17 cellular contexts compared by ENCODE assay signal in the genomic region with DNA sequence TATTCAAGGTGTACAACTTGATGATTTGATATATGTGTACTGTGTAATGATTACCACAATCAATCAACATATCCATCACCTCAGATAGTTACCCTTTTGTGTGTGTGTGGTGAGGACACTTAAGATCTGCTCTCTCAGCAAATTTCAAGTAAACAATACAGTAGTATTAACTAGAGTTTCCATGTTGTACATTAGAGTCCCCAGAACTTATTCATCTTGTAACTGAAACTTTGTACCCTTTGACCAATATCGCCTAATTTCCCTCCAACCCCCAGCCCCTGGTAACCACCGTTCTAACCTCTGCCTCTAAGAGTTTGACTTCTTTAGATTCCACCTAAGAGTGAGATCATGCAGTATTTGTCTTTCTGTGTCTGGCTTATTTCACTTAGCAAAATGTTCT. TPM values are rescaled to one million over a fixed set of nuclear protein-coding genes. Genes with fewer than 3 reads are reported as not detected.
DNase-seq lines count a peak whose midpoint lies in the region; ATAC-seq and TF ChIP-seq lines count a peak whose summit lies in the region.
"Had no signal": no experiment of that assay in that cellular context is flagged by ENCODE, and none has a peak within 500 bp of the region (broad histone marks: within the 10 kb centered on the region; RNA-seq: fewer than 3 reads in every experiment).

No MANE protein-coding gene starts in this region.

- POLR2A ChIA-PET in IMR-90 (lab: Charles Lee; ENCODE audit: unreplicated experiment): no interaction called here

- H4K91ac ChIP-seq in IMR-90 (ENCODE audit: insufficient read depth, low read depth, low read length): no peak overlapping the region

- no peak overlapping the region for H2BK120ac ChIP-seq in IMR-90 (ENCODE audit: low read depth, low read length)

- ATAC-seq in GM18508 (IDR thresholded peaks at IDR 0.05; ENCODE audit: insufficient read depth, unreplicated experiment): peak; percentile 63
- ATAC-seq in GM19455 (IDR thresholded peaks at IDR 0.05; ENCODE audit: unreplicated experiment): peak; percentile 65
- peak; percentile 44 for ATAC-seq in HG02970 (IDR thresholded peaks at IDR 0.05; ENCODE audit: low FRiP score, unreplicated experiment)
- ATAC-seq in IMR-90 (ENCODE audit: low read depth): no peak
- ATAC-seq in lower lobe of right lung: no peak

- no peak overlapping the region for H3K4me3 ChIP-seq in IMR-90 (ENCODE audit: insufficient read depth, low read depth, low read length)
- H3K4me3 ChIP-seq in lower lobe of right lung: no peak overlapping the region
- H3K4me3 ChIP-seq: cardiac muscle cell, esophagus muscularis mucosa, sigmoid colon had no signal

- H3K27ac ChIP-seq in IMR-90 (ENCODE audit: insufficient read depth, low read length) (no peak overlapping the region), lower lobe of right lung (no peak overlapping the region)
- H3K27ac ChIP-seq: cardiac muscle cell, esophagus muscularis mucosa, sigmoid colon had no signal

- no peak overlapping the region for H4K5ac ChIP-seq in IMR-90 (ENCODE audit: low read depth, low read length)

- no peak overlapping the region for H3K4ac ChIP-seq in IMR-90 (ENCODE audit: low read depth, low read length)

- no peaks in the 10 kb centered on the region for H3K9me1 ChIP-seq in IMR-90 (ENCODE audit: insufficient read depth, low read length)

- no peak overlapping the region for H3K23ac ChIP-seq in IMR-90 (ENCODE audit: low read depth, low read length)

- H4K20me1 ChIP-seq in IMR-90 (ENCODE audit: insufficient read depth, low read length): no peaks in the 10 kb centered on the region

- no peak for TF ChIP-seq POLR2A in IMR-90 (IDR thresholded peaks at IDR 0.05; ENCODE audit: low read depth, low read length)

- CTCF ChIA-PET in IMR-90 (lab: Yijun Ruan, JAX): no interaction called here

- intact Hi-C loops in IMR-90 (cut with micrococcal nuclease) (no loop called here), lower lobe of right lung (cut with DNase I) (no loop called here)

- H2AFZ ChIP-seq in IMR-90 (replicated peaks; ENCODE audit: low read length, poor library complexity): no peak overlapping the region

- no peak overlapping the region for H3K14ac ChIP-seq in IMR-90 (replicated peaks; ENCODE audit: low read depth, low read length)

- no peak for DNase-seq in IMR-90
- DNase-seq in RPMI8226: no peak
- DNase-seq in HUDEP-2 (lab: John Stamatoyannopoulos, UW; ENCODE audit: unreplicated experiment in 76 of 76): no peak
- DNase-seq in lower lobe of right lung: no peak
- no peak for DNase-seq in NCI-H2196 treated with DMSO at 0.1 percent for 48 hours (lab: John Stamatoyannopoulos, UW; ENCODE audit: unreplicated experiment)
- DNase-seq: activated B cell treated with CpG ODN at 0.5 μM for 24 hours, DND-41, NCI-H2081, NCI-H526, OCI-M1, SIG-M5, sigmoid colon had no signal

- H3K18ac ChIP-seq in IMR-90 (ENCODE audit: low read depth, low read length): no peak overlapping the region

- no peak overlapping the region for H3K9ac ChIP-seq in IMR-90 (ENCODE audit: low read depth, low read length)

- no peak overlapping the region for H2AK5ac ChIP-seq in IMR-90 (ENCODE audit: low read depth, low read length)

- no peak overlapping the region for H2BK15ac ChIP-seq in IMR-90 (ENCODE audit: low read depth, low read length)

- H2AK9ac ChIP-seq in IMR-90 (replicated peaks; ENCODE audit: low read depth, low read length, poor library complexity): no peak overlapping the region

- dilution Hi-C loops in IMR-90 (cut with HindIII; ENCODE audit: low sequenced_read_pairs, unreplicated experiment): no loop called here

- no TSS peak for BruUV-seq in IMR-90 (replicated peaks; lab: Mats Ljungman, UMichigan)

- H3K9me3 ChIP-seq in IMR-90 (ENCODE audit: control insufficient read depth, insufficient read depth, low read length) (no peaks in the 10 kb centered on the region), lower lobe of right lung (no peaks in the 10 kb centered on the region)
- H3K9me3 ChIP-seq: esophagus muscularis mucosa, sigmoid colon had no signal

- WGBS in IMR-90 (ENCODE audit: extremely low coverage in 2 of 2, insufficient read length in 1 of 2), 2 experiments: no CpG with 5 or more reads among the region's 2 CpGs

- no peak overlapping the region for H2BK20ac ChIP-seq in IMR-90 (ENCODE audit: low read depth, low read length)

- H3K27me3 ChIP-seq in IMR-90 (ENCODE audit: control insufficient read depth, insufficient read depth, low read length) (no peaks in the 10 kb centered on the region), lower lobe of right lung (ENCODE audit: low read depth) (no peaks in the 10 kb centered on the region)
- H3K27me3 ChIP-seq: cardiac muscle cell, esophagus muscularis mucosa, sigmoid colon had no signal

- TF ChIP-seq RAD21 in IMR-90 (IDR thresholded peaks at IDR 0.05; ENCODE audit: low read length): no peak

- H3K4me1 ChIP-seq in IMR-90 (ENCODE audit: control insufficient read depth, insufficient read depth, low read length): no peaks in the 10 kb centered on the region
- no peaks in the 10 kb centered on the region for H3K4me1 ChIP-seq in lower lobe of right lung
- H3K4me1 ChIP-seq: esophagus muscularis mucosa, sigmoid colon had no signal

- no peak overlapping the region for H4K8ac ChIP-seq in IMR-90 (ENCODE audit: low read depth in 2 of 2, low read length in 2 of 2)

- no peaks in the 10 kb centered on the region for H3K36me3 ChIP-seq in IMR-90 (ENCODE audit: control insufficient read depth, insufficient read depth, low read length)
- no peaks in the 10 kb centered on the region for H3K36me3 ChIP-seq in lower lobe of right lung
- H3K36me3 ChIP-seq: cardiac muscle cell, esophagus muscularis mucosa, sigmoid colon had no signal

- no peak for TF ChIP-seq CTCF in IMR-90 (conservative IDR thresholded peaks at IDR 0.05; ENCODE audit: low read depth, low read length)
- TF ChIP-seq CTCF in lower lobe of right lung (IDR thresholded peaks at IDR 0.05): no peak

- no peak overlapping the region for H3K4me2 ChIP-seq in IMR-90 (ENCODE audit: low read depth, low read length)

- in situ Hi-C loops in IMR-90 (cut with MboI; ENCODE audit: low sequenced_read_pairs): no loop called here

- no peak overlapping the region for H3K56ac ChIP-seq in IMR-90 (ENCODE audit: extremely low read depth, insufficient read depth, low read length)

- no peak overlapping the region for H2BK5ac ChIP-seq in IMR-90 (ENCODE audit: low read depth, low read length, poor library complexity, severe bottlenecking)

- no peaks in the 10 kb centered on the region for H3K79me1 ChIP-seq in IMR-90 (ENCODE audit: low read depth in 1 of 2, low read length in 2 of 2)

TF ChIP-seq in IMR-90, 13 proteins besides CTCF, POLR2A, EP300 and RAD21:
- no peak for TF ChIP-seq RCOR1 (IDR thresholded peaks at IDR 0.05; ENCODE audit: insufficient replicate concordance, low read length)
- TF ChIP-seq MAFK (IDR thresholded peaks at IDR 0.05; ENCODE audit: low read depth, low read length): 0 out of 2 replicates have a peak, but pooled peaks have one; percentile 38

RNA-seq across cellular contexts. Expression of a gene that starts 12.1 kb away (rescaled TPM):
- total RNA-seq in IMR-90 (2012; rRNA removed) (1.1 and 1.6 TPM in 2 replicates), lower lobe of right lung (7.4 TPM)
- 3.6 and 4.6 TPM in 2 replicates for polyA plus RNA-seq in IMR-90 (2012; rRNA removed)
- 2.2 and 5.5 TPM in 2 replicates for polyA plus RNA-seq in IMR-90 (2012; cell fraction: cytosol; rRNA removed)
- polyA plus RNA-seq in IMR-90 (2012; cell fraction: nucleus; rRNA removed; ENCODE audit: low replicate concordance): 19.4 and 19.7 TPM in 2 replicates

RNA-seq across cellular contexts. Expression of a gene that starts 51.1 kb away (rescaled TPM):
- total RNA-seq in IMR-90 (2012; rRNA removed) (30.6 and 50.3 TPM in 2 replicates), lower lobe of right lung (61.7 TPM)
- polyA plus RNA-seq in IMR-90 (2012; rRNA removed): 28.2 and 29.2 TPM in 2 replicates
- 3.2 and 7.4 TPM in 2 replicates for polyA plus RNA-seq in IMR-90 (2012; cell fraction: cytosol; rRNA removed)
- 1.6 and 17.5 TPM in 2 replicates for polyA plus RNA-seq in IMR-90 (2012; cell fraction: nucleus; rRNA removed; ENCODE audit: low replicate concordance)

Comparison
In these comparisons a context has a peak if more than half of its experiments do, and no peak if none do; other contexts are left out.
1. ATAC-seq: peak in GM18508 (single experiment), GM19455 (single experiment) and HG02970 (single experiment); none in IMR-90 (single experiment) and lower lobe of right lung (0 of 2).